ENCODE assay signal across 8 cellular contexts in genomic region chr19:12782174-12782423, GRCh38. TPM values are rescaled to one million over a fixed set of nuclear protein-coding genes. Genes with fewer than 3 reads are reported as not detected.
DNase-seq lines count a peak whose midpoint lies in the region; ATAC-seq and TF ChIP-seq lines count a peak whose summit lies in the region.

No MANE protein-coding gene starts in this region.

- H3K9ac ChIP-seq in DND-41 (ENCODE audit: low read depth, low read length) (peak overlapping the region; percentile 84), MM.1S (ENCODE audit: low read length) (peak overlapping the region; percentile 34; the same call in 1 of the 2 replicates), endocrine pancreas (ENCODE audit: control insufficient read depth, insufficient read depth, low read length) (peak overlapping the region; percentile 76)

- H2AFZ ChIP-seq in DND-41 (ENCODE audit: low read depth, low read length): peak overlapping the region; percentile 65
- H2AFZ ChIP-seq in MM.1S (ENCODE audit: low read length): peak overlapping the region; percentile 78
- peak overlapping the region; percentile 52 for H2AFZ ChIP-seq in osteoblast (ENCODE audit: low read length)

- H3K36me3 ChIP-seq in DND-41 (ENCODE audit: insufficient read depth, low read length) (no peaks in the 10 kb centered on the region), MM.1S (replicated peaks; ENCODE audit: insufficient read depth, low read length) (no peaks in the 10 kb centered on the region), endocrine pancreas (ENCODE audit: control insufficient read depth, insufficient read depth, low read length) (no peaks in the 10 kb centered on the region), osteoblast (ENCODE audit: insufficient read depth, low read length) (no peaks in the 10 kb centered on the region)

- H3K4me2 ChIP-seq in DND-41 (ENCODE audit: insufficient read depth, low read length) (peak overlapping the region; percentile 97), MM.1S (ENCODE audit: low read depth, low read length) (peak overlapping the region; percentile 93), osteoblast (ENCODE audit: insufficient read depth, low read length) (peak overlapping the region; percentile 73)

- H3K27ac ChIP-seq in DND-41 (ENCODE audit: low read length) (peak overlapping the region; percentile 76), MM.1S (ENCODE audit: low read length) (no peak overlapping the region), osteoblast (ENCODE audit: low read depth, low read length) (peak overlapping the region; percentile 78)

- ATAC-seq in DND-41 (ENCODE audit: insufficient read depth, low read depth): no peak
- no peak for ATAC-seq in GM19455 (IDR thresholded peaks at IDR 0.05; ENCODE audit: unreplicated experiment)

- TF ChIP-seq CTCF in DND-41 (IDR thresholded peaks at IDR 0.05; ENCODE audit: borderline replicate concordance, extremely low read depth, low read length, poor library complexity, severe bottlenecking) (no peak), MM.1S (IDR thresholded peaks at IDR 0.05; ENCODE audit: low read length) (no peak), osteoblast (IDR thresholded peaks at IDR 0.05; ENCODE audit: extremely low read depth, low read depth, low read length) (no peak)

- no peaks in the 10 kb centered on the region; the same call in 1 of the 2 replicates for H4K20me1 ChIP-seq in DND-41 (ENCODE audit: insufficient read depth, low read length)
- H4K20me1 ChIP-seq in MM.1S (ENCODE audit: insufficient read depth, low read length): no peaks in the 10 kb centered on the region
- no peaks in the 10 kb centered on the region for H4K20me1 ChIP-seq in osteoblast (ENCODE audit: insufficient read depth, low read length)

- H3K79me2 ChIP-seq in DND-41 (ENCODE audit: insufficient read depth, low read length): no peaks in the 10 kb centered on the region
- H3K79me2 ChIP-seq in MM.1S (ENCODE audit: low read length): no peaks in the 10 kb centered on the region
- H3K79me2 ChIP-seq in osteoblast (ENCODE audit: insufficient read depth, low read length): no peaks in the 10 kb centered on the region

- no peaks in the 10 kb centered on the region for H3K9me2 ChIP-seq in MM.1S (replicated peaks; ENCODE audit: insufficient read depth, low read length)

- H3K9me3 ChIP-seq in DND-41 (ENCODE audit: insufficient read depth, low read length, severe bottlenecking) (no peaks in the 10 kb centered on the region), MM.1S (replicated peaks; ENCODE audit: insufficient read depth, low read length) (no peaks in the 10 kb centered on the region), endocrine pancreas (ENCODE audit: control insufficient read depth, low read length) (no peaks in the 10 kb centered on the region), osteoblast (ENCODE audit: low read depth, low read length) (no peaks in the 10 kb centered on the region)

- no peak for DNase-seq in DND-41
- DNase-seq in MM.1S: no peak
- peak; percentile 74 for DNase-seq in osteoblast (ENCODE audit: insufficient read length, low spot score, missing footprints)
- no peak for DNase-seq in posterior cingulate gyrus
- no peak for DNase-seq in D341Med (ENCODE audit: low spot score)
- DNase-seq in AG08396 (ENCODE audit: low spot score): no peak

- peaks cover 73% of the 10 kb centered on the region for H3K4me1 ChIP-seq in DND-41 (ENCODE audit: insufficient read depth, low read length)
- H3K4me1 ChIP-seq in MM.1S (ENCODE audit: low read length): peaks cover 12% of the 10 kb centered on the region
- no peaks in the 10 kb centered on the region for H3K4me1 ChIP-seq in endocrine pancreas (ENCODE audit: control insufficient read depth, insufficient read depth, low read length)
- peaks cover 33% of the 10 kb centered on the region for H3K4me1 ChIP-seq in osteoblast (ENCODE audit: insufficient read depth, low read length)

- intact Hi-C loops in posterior cingulate gyrus (cut with DNase I): no loop called here

- H3K4me3 ChIP-seq in DND-41 (ENCODE audit: low read depth in 1 of 2, low read length in 2 of 2) (peak overlapping the region; percentile 31 to 77; a peak in 3 of 4 replicates), MM.1S (ENCODE audit: low read length) (peak overlapping the region; percentile 64), endocrine pancreas (ENCODE audit: control insufficient read depth, insufficient read depth, low read length) (peak overlapping the region; percentile 67), osteoblast (ENCODE audit: insufficient read depth, low read length) (peak overlapping the region; percentile 72)

- H3F3A ChIP-seq in MM.1S (ENCODE audit: insufficient read depth, low read length): peaks cover 13% of the 10 kb centered on the region

- H3K27me3 ChIP-seq in DND-41 (ENCODE audit: insufficient read depth, low read length, poor library complexity): no peaks in the 10 kb centered on the region
- no peaks in the 10 kb centered on the region for H3K27me3 ChIP-seq in MM.1S (replicated peaks; ENCODE audit: insufficient read depth, low read length)
- H3K27me3 ChIP-seq in endocrine pancreas (ENCODE audit: control insufficient read depth, insufficient read depth, low read length): no peaks in the 10 kb centered on the region
- H3K27me3 ChIP-seq in osteoblast (ENCODE audit: insufficient read depth, low read length): no peaks in the 10 kb centered on the region

RNA-seq across cellular contexts. Expression of gene HOOK2, which starts 6.7 kb away (rescaled TPM):
- total RNA-seq in osteoblast: 16.8 and 21.7 TPM in 2 replicates

RNA-seq across cellular contexts. Expression of gene JUNB, which starts 9.2 kb away (rescaled TPM):
- total RNA-seq in osteoblast: 85.5 and 93.0 TPM in 2 replicates

RNA-seq across cellular contexts. Expression of gene PRDX2, which starts 19.5 kb away (rescaled TPM):
- 155 and 156 TPM in 2 replicates for total RNA-seq in osteoblast

RNA-seq across cellular contexts. Expression of gene THSD8, which starts 19.8 kb away (rescaled TPM):
- total RNA-seq in osteoblast: 0.29 TPM in 1 of 2 replicates, not detected in the other

RNA-seq across cellular contexts. Expression of gene RNASEH2A, which starts 24.3 kb away (rescaled TPM):
- total RNA-seq in osteoblast: 7.6 and 8.3 TPM in 2 replicates

Comparison
In these comparisons a context has a peak if more than half of its experiments do, and no peak if none do; other contexts are left out.
1. H3K9ac ChIP-seq: peak in every context shown above with its lines; median percentile 84 in DND-41; 76 in endocrine pancreas; 34 in MM.1S.